In genomic region chr5:96066386-96066719, GRCh38 we compare ENCODE assay signal across 2 cellular contexts.
TF ChIP-seq lines count a peak whose summit lies in the region.

No MANE protein-coding gene starts in this region.

TF ChIP-seq in A549, 52 proteins besides CTCF, POLR2A, EP300 and RAD21 (continued from another document):
- no peak for TF ChIP-seq RCOR1 (IDR thresholded peaks at IDR 0.05; ENCODE audit: low read depth, low read length)
- TF ChIP-seq BHLHE40 (IDR thresholded peaks at IDR 0.05; ENCODE audit: low read depth, low read length) = no peak
- no peak for TF ChIP-seq HMGXB4 (CRISPR knock-in tag; IDR thresholded peaks at IDR 0.05; ENCODE audit: borderline replicate concordance)
- TF ChIP-seq RFX5 (IDR thresholded peaks at IDR 0.05) = no peak
- no peak for TF ChIP-seq HOXB13 (CRISPR knock-in tag; IDR thresholded peaks at IDR 0.05; ENCODE audit: low read depth)
- TF ChIP-seq NPAS2 (CRISPR knock-in tag; IDR thresholded peaks at IDR 0.05; ENCODE audit: borderline replicate concordance) = no peak
- no peak for TF ChIP-seq PBX3 (IDR thresholded peaks at IDR 0.05)
- TF ChIP-seq TFCP2L1 (CRISPR knock-in tag; IDR thresholded peaks at IDR 0.05) = no peak
- no peak for TF ChIP-seq GATA3 (IDR thresholded peaks at IDR 0.05; ENCODE audit: borderline replicate concordance)
- TF ChIP-seq USF2 (IDR thresholded peaks at IDR 0.05) = no peak
- no peak for TF ChIP-seq ATOH8 (CRISPR knock-in tag; IDR thresholded peaks at IDR 0.05; ENCODE audit: low read depth)
- no peak for TF ChIP-seq REST (IDR thresholded peaks at IDR 0.05)

TF ChIP-seq in HCT116, 20 proteins besides CTCF, POLR2A, EP300 and RAD21 (continued from another document):
- TF ChIP-seq MAX (IDR thresholded peaks at IDR 0.05) (no peak), ATF3 (IDR thresholded peaks at IDR 0.05) (no peak), REST (IDR thresholded peaks at IDR 0.05; ENCODE audit: low read depth) (no peak), SRF (IDR thresholded peaks at IDR 0.05; ENCODE audit: low read depth) (no peak)
